Comparison of ENCODE assay signal across 14 cellular contexts in the genomic region with DNA sequence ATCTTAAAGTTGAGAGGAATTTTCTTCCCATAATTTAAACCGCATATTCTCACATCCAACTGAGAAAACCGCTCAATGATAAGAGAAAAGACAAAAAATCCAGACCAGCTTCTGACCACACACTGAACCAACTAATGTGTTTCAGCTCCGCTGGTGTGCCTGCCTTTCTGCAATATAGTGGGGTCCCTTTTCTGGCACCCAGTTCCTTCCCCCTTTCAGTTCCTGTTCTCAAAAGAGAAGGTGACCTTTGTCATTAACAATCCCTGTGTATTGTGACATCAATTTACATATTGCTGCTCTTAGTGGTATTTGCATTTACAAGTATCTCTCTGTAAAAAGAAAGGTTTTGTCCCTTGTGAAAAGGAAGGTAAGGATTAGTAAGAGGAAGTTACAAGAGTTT. TPM values are rescaled to one million over a fixed set of nuclear protein-coding genes. Genes with fewer than 3 reads are reported as not detected.
DNase-seq lines count a peak whose midpoint lies in the region; ATAC-seq and TF ChIP-seq lines count a peak whose summit lies in the region.
"Had no signal": no experiment of that assay in that cellular context is flagged by ENCODE, and none has a peak within 500 bp of the region (broad histone marks: within the 10 kb centered on the region; RNA-seq: fewer than 3 reads in every experiment).

No MANE protein-coding gene starts in this region.

- H3K36me3 ChIP-seq in HUES6 (ENCODE audit: control insufficient read depth, insufficient read depth, low read length), result no peaks in the 10 kb centered on the region
- H3K36me3 ChIP-seq in neural cell (ENCODE audit: insufficient read depth, low read length), result no peaks in the 10 kb centered on the region
- no peaks in the 10 kb centered on the region for H3K36me3 ChIP-seq in body of pancreas (replicated peaks in 1 of 2; ENCODE audit: insufficient read depth in 1 of 2, low read depth in 2 of 2)

- H3K27ac ChIP-seq in HUES6 (ENCODE audit: low read depth, low read length) (peak overlapping the region; percentile 56; the same call in 1 of the 2 replicates), neural cell (ENCODE audit: low read length) (no peak overlapping the region), body of pancreas (no peak overlapping the region)

- H3K9me3 ChIP-seq in HUES6 (ENCODE audit: control insufficient read depth, insufficient read depth, low read depth, low read length), result no peaks in the 10 kb centered on the region
- no peaks in the 10 kb centered on the region for H3K9me3 ChIP-seq in neural cell (ENCODE audit: low read length)
- no peaks in the 10 kb centered on the region for H3K9me3 ChIP-seq in body of pancreas

- intact Hi-C loops in body of pancreas (cut with DNase I), result no loop called here

- H3K27me3 ChIP-seq in HUES6 (ENCODE audit: control insufficient read depth, insufficient read depth, low read length), result no peaks in the 10 kb centered on the region
- no peaks in the 10 kb centered on the region for H3K27me3 ChIP-seq in neural cell (ENCODE audit: insufficient read depth, low read depth, low read length)
- no peaks in the 10 kb centered on the region for H3K27me3 ChIP-seq in body of pancreas

- 66 to 81% methylated on average over 3 of the region's 3 CpGs for WGBS in body of pancreas, 2 donors

- DNase-seq in body of pancreas, result no peak
- DNase-seq in A172 (ENCODE audit: low spot score), result no peak
- DNase-seq in cortex of kidney (lab: John Stamatoyannopoulos, UW), result no peak
- no peak for DNase-seq in COLO668 (lab: John Stamatoyannopoulos, UW; ENCODE audit: unreplicated experiment)
- DNase-seq: activated CD4-positive, alpha-beta T cell treated with anti-CD3 and anti-CD28 coated beads, Interleukin-2, amount 50 U/mL, for 48 hours; DMS79 treated with DMSO at 0.1 percent for 48 hours; kidney; posterior cingulate gyrus; Right ventricle myocardium superior had no signal

- no peaks in the 10 kb centered on the region for H3K79me2 ChIP-seq in neural cell (replicated peaks; ENCODE audit: insufficient read depth, low read length)

- peak; percentile 84 for ATAC-seq in GM19043 (IDR thresholded peaks at IDR 0.05; ENCODE audit: low read depth, unreplicated experiment)
- peak; percentile 88 for ATAC-seq in HG02642 (IDR thresholded peaks at IDR 0.05; ENCODE audit: poor library complexity, unreplicated experiment)
- ATAC-seq in body of pancreas, result no peak

- H2AFZ ChIP-seq in neural cell (ENCODE audit: low read depth, low read length), result no peak overlapping the region

- no peak overlapping the region for H3K4me2 ChIP-seq in neural cell (ENCODE audit: low read length)

- H3K4me1 ChIP-seq in HUES6 (ENCODE audit: control insufficient read depth, insufficient read depth, low read length) (peaks cover 34% of the 10 kb centered on the region), body of pancreas (no peaks in the 10 kb centered on the region)

- H3K9ac ChIP-seq in HUES6 (ENCODE audit: low read length), result peak overlapping the region; percentile 30
- H3K9ac ChIP-seq in neural cell (ENCODE audit: low read length), result no peak overlapping the region

- H3K4me3 ChIP-seq in HUES6 (ENCODE audit: low read depth, low read length) (0 out of 2 replicates have a peak overlapping the region, but pooled peaks have one; percentile 4), neural cell (ENCODE audit: low read length) (peak overlapping the region; percentile 50), body of pancreas (no peak overlapping the region)

- no peak for TF ChIP-seq RAD21 in neural cell (conservative IDR thresholded peaks at IDR 0.05)

- no peaks in the 10 kb centered on the region for H4K20me1 ChIP-seq in neural cell (ENCODE audit: insufficient read depth)

- no peaks in the 10 kb centered on the region for H3F3A ChIP-seq in neural cell (ENCODE audit: insufficient read depth, low read length, poor library complexity, severe bottlenecking)

- TF ChIP-seq POLR2A in body of pancreas (IDR thresholded peaks at IDR 0.05), result no peak

- TF ChIP-seq EP300 in neural cell (conservative IDR thresholded peaks at IDR 0.05; ENCODE audit: poor library complexity, severe bottlenecking), result no peak

- no peaks in the 10 kb centered on the region for H3K9me2 ChIP-seq in neural cell (ENCODE audit: insufficient read depth, low read length)

- no peak for TF ChIP-seq CTCF in neural cell (IDR thresholded peaks at IDR 0.05; ENCODE audit: poor library complexity, severe bottlenecking)
- no peak for TF ChIP-seq CTCF in body of pancreas (IDR thresholded peaks at IDR 0.05)

TF ChIP-seq in neural cell, 6 proteins besides CTCF, POLR2A, EP300 and RAD21:
- TF ChIP-seq, protein P1, sequence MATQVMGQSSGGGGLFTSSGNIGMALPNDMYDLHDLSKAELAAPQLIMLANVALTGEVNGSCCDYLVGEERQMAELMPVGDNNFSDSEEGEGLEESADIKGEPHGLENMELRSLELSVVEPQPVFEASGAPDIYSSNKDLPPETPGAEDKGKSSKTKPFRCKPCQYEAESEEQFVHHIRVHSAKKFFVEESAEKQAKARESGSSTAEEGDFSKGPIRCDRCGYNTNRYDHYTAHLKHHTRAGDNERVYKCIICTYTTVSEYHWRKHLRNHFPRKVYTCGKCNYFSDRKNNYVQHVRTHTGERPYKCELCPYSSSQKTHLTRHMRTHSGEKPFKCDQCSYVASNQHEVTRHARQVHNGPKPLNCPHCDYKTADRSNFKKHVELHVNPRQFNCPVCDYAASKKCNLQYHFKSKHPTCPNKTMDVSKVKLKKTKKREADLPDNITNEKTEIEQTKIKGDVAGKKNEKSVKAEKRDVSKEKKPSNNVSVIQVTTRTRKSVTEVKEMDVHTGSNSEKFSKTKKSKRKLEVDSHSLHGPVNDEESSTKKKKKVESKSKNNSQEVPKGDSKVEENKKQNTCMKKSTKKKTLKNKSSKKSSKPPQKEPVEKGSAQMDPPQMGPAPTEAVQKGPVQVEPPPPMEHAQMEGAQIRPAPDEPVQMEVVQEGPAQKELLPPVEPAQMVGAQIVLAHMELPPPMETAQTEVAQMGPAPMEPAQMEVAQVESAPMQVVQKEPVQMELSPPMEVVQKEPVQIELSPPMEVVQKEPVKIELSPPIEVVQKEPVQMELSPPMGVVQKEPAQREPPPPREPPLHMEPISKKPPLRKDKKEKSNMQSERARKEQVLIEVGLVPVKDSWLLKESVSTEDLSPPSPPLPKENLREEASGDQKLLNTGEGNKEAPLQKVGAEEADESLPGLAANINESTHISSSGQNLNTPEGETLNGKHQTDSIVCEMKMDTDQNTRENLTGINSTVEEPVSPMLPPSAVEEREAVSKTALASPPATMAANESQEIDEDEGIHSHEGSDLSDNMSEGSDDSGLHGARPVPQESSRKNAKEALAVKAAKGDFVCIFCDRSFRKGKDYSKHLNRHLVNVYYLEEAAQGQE (IDR thresholded peaks at IDR 0.05; ENCODE audit: borderline replicate concordance), result no peak
- TF ChIP-seq TAF1 (IDR thresholded peaks at IDR 0.05; ENCODE audit: low read depth) (no peak), SMC3 (conservative IDR thresholded peaks at IDR 0.05; ENCODE audit: poor library complexity) (no peak), POLR2AphosphoS5 (IDR thresholded peaks at IDR 0.05) (no peak), EZH2 (IDR thresholded peaks at IDR 0.05; ENCODE audit: borderline replicate concordance, insufficient read depth, low read length, poor library complexity, severe bottlenecking) (no peak), MXI1 (conservative IDR thresholded peaks at IDR 0.05; ENCODE audit: poor library complexity, severe bottlenecking) (no peak)

RNA-seq across cellular contexts. Expression of a gene that starts 1.3 kb away (rescaled TPM):
- 7.7 and 8.8 TPM in 2 replicates for polyA plus RNA-seq in neural cell
- polyA minus RNA-seq in neural cell, result 3.2 and 3.9 TPM in 2 replicates
- total RNA-seq in body of pancreas, result not detected
- not detected in 2 replicates for total RNA-seq in A172 (2014; rRNA removed; shearing (Covaris generic))
- total RNA-seq: epithelial cell of proximal tubule, kidney, Right ventricle myocardium superior had no signal

Comparison
In these comparisons a context has a peak if more than half of its experiments do, and no peak if none do; other contexts are left out.
1. H3K4me3 ChIP-seq: peak in HUES6 (single experiment) and neural cell (single experiment); none in body of pancreas (0 of 2).